Comparison of ENCODE assay signal across 12 cellular contexts in genomic region chr6:29886686-29887085, GRCh38. TPM values are rescaled to one million over a fixed set of nuclear protein-coding genes. Genes with fewer than 3 reads are reported as not detected.
DNase-seq lines count a peak whose midpoint lies in the region; ATAC-seq, FAIRE-seq and TF ChIP-seq lines count a peak whose summit lies in the region.
"Had no signal": no experiment of that assay in that cellular context is flagged by ENCODE, and none has a peak within 500 bp of the region (broad histone marks: within the 10 kb centered on the region; RNA-seq: fewer than 3 reads in every experiment).

No MANE protein-coding gene starts in this region.

- peak overlapping the region; percentile 80 for H3K4me3 Mint-ChIP-seq in activated naive CD4-positive, alpha-beta T cell treated with anti-CD3 and anti-CD28 coated beads for 36 hours
- H3K4me3 Mint-ChIP-seq in activated B cell treated with CpG ODN at 0.5 μM for 24 hours (peak overlapping the region; percentile 38), chondrocyte (ENCODE audit: unreplicated experiment) (no peak overlapping the region)
- peak overlapping the region; percentile 71 to 95 for H3K4me3 Mint-ChIP-seq in stimulated activated naive B cell treated with anti-CD40 and anti-IgM and Interleukin-4, amounts not matched to agents 10 μg/mL and 1 μg/mL and 100 μg/mL, for 72 hours

- POLR2A ChIA-PET in activated B cell treated with CpG ODN at 0.5 μM for 24 hours (lab: Charles Lee): interaction anchor here (0.7 to 1.4 kb wide), 4 partner anchors 35 to 147 kb away, joined by 4 to 7 read pairs (median 6); partner anchors contain the start of gene HLA-A

- intact Hi-C loops in activated naive CD4-positive, alpha-beta T cell treated with anti-CD3 and anti-CD28 coated beads for 36 hours (cut with micrococcal nuclease): loop anchor here (5.0 kb wide), 2 partner anchors 41 to 176 kb away; partner anchors contain the start of gene POLR1H
- intact Hi-C loops in activated B cell treated with CpG ODN at 0.5 μM for 24 hours (cut with micrococcal nuclease): loop anchor here (1.0 kb wide), 1 partner anchor 56 kb away; the partner anchor contains the start of gene HLA-A
- intact Hi-C loops in kidney (cut with DNase I): no loop called here

- no peak for ATAC-seq in activated B cell treated with CpG ODN at 0.5 μM for 24 hours (ENCODE audit: low read depth)
- no peak for ATAC-seq in stimulated activated naive B cell treated with anti-CD40 and anti-IgM and Interleukin-4, amounts not matched to agents 10 μg/mL and 1 μg/mL and 100 μg/mL, for 72 hours (replicated peaks)
- ATAC-seq in GM19324 (IDR thresholded peaks at IDR 0.05; ENCODE audit: low FRiP score, unreplicated experiment): no peak

- CTCF ChIA-PET in activated naive CD4-positive, alpha-beta T cell treated with anti-CD3 and anti-CD28 coated beads for 36 hours (lab: Charles Lee): interaction anchor here (0.8 kb wide), 1 partner anchor 8 kb away, joined by 4 read pairs; no protein-coding TSS in a partner anchor
- CTCF ChIA-PET in activated B cell treated with CpG ODN at 0.5 μM for 24 hours (lab: Charles Lee): no interaction called here

- peaks cover 5% of the 10 kb centered on the region for H3K36me3 Mint-ChIP-seq in activated naive CD4-positive, alpha-beta T cell treated with anti-CD3 and anti-CD28 coated beads for 36 hours (ENCODE audit: low read depth)
- H3K36me3 Mint-ChIP-seq in activated B cell treated with CpG ODN at 0.5 μM for 24 hours (ENCODE audit: low read depth) (peaks cover 8% of the 10 kb centered on the region), chondrocyte (ENCODE audit: low read depth) (peaks cover 4% of the 10 kb centered on the region)
- peaks cover 27 to 51% of the 10 kb centered on the region in 2 donors for H3K36me3 Mint-ChIP-seq in stimulated activated naive B cell treated with anti-CD40 and anti-IgM and Interleukin-4, amounts not matched to agents 10 μg/mL and 1 μg/mL and 100 μg/mL, for 72 hours

- peak overlapping the region in 1 of 2 donors; percentile 89 for H3K9ac ChIP-seq in kidney (ENCODE audit: low read length in 2 of 2)

- H3K27ac Mint-ChIP-seq in activated naive CD4-positive, alpha-beta T cell treated with anti-CD3 and anti-CD28 coated beads for 36 hours: peak overlapping the region; percentile 91
- H3K27ac Mint-ChIP-seq in activated B cell treated with CpG ODN at 0.5 μM for 24 hours: peak overlapping the region; percentile 89
- peak overlapping the region; percentile 21 for H3K27ac Mint-ChIP-seq in stimulated activated naive B cell treated with anti-CD40 and anti-IgM and Interleukin-4, amounts not matched to agents 10 μg/mL and 1 μg/mL and 100 μg/mL, for 72 hours
- no peak overlapping the region for H3K27ac Mint-ChIP-seq in chondrocyte (ENCODE audit: unreplicated experiment)

- DNase-seq in activated naive CD4-positive, alpha-beta T cell treated with anti-CD3 and anti-CD28 coated beads for 36 hours: no peak
- DNase-seq in activated naive CD4-positive, alpha-beta T cell treated with Interleukin-2 at 50 U/mL for 16 hours: no peak
- DNase-seq in activated B cell treated with CpG ODN at 0.5 μM for 24 hours: no peak
- no peak for DNase-seq in kidney
- no peak for DNase-seq in stimulated activated naive B cell treated with anti-CD40 and anti-IgM and Interleukin-4, amounts not matched to agents 10 μg/mL and 1 μg/mL and 100 μg/mL, for 72 hours
- DNase-seq in COLO668 (lab: John Stamatoyannopoulos, UW; ENCODE audit: unreplicated experiment): no peak
- DNase-seq in chondrocyte (ENCODE audit: low spot score): no peak

- H3K9me3 Mint-ChIP-seq in activated naive CD4-positive, alpha-beta T cell treated with anti-CD3 and anti-CD28 coated beads for 36 hours: peaks cover 10% of the 10 kb centered on the region
- H3K9me3 Mint-ChIP-seq in activated B cell treated with CpG ODN at 0.5 μM for 24 hours: peaks cover 3% of the 10 kb centered on the region
- peaks cover 0 to 10% of the 10 kb centered on the region in 2 donors for H3K9me3 Mint-ChIP-seq in stimulated activated naive B cell treated with anti-CD40 and anti-IgM and Interleukin-4, amounts not matched to agents 10 μg/mL and 1 μg/mL and 100 μg/mL, for 72 hours
- H3K9me3 Mint-ChIP-seq in chondrocyte (ENCODE audit: low read depth): peaks cover 3% of the 10 kb centered on the region

- peaks cover 12% of the 10 kb centered on the region for H3K4me1 Mint-ChIP-seq in activated naive CD4-positive, alpha-beta T cell treated with anti-CD3 and anti-CD28 coated beads for 36 hours (ENCODE audit: low read depth)
- H3K4me1 Mint-ChIP-seq in activated B cell treated with CpG ODN at 0.5 μM for 24 hours: peaks cover 18% of the 10 kb centered on the region
- H3K4me1 Mint-ChIP-seq in stimulated activated naive B cell treated with anti-CD40 and anti-IgM and Interleukin-4, amounts not matched to agents 10 μg/mL and 1 μg/mL and 100 μg/mL, for 72 hours: peaks cover 11 to 43% of the 10 kb centered on the region in 2 donors
- peaks cover 8% of the 10 kb centered on the region for H3K4me1 Mint-ChIP-seq in chondrocyte (ENCODE audit: low read depth)

- no peak for FAIRE-seq in kidney (lab: Jason Lieb, UNC)
- FAIRE-seq: bronchial epithelial cell had no signal

- H3K4me3 ChIP-seq in kidney (ENCODE audit: low read length in 2 of 2): peak overlapping the region; percentile 46 to 73

- no peaks in the 10 kb centered on the region for H3K9me3 ChIP-seq in kidney (ENCODE audit: control insufficient read depth in 1 of 2, low read length in 2 of 2)
- H3K9me3 ChIP-seq: SJSA1 had no signal

- peaks cover 0 to 8% of the 10 kb centered on the region in 2 donors for H3K4me1 ChIP-seq in kidney (ENCODE audit: control insufficient read depth in 1 of 2, insufficient read depth in 1 of 2, low read depth in 1 of 2, low read length in 2 of 2)

- H3K27ac ChIP-seq in kidney (ENCODE audit: low read depth in 2 of 2, low read length in 2 of 2): no peak overlapping the region
- H3K27ac ChIP-seq: SJSA1 had no signal

- H3K36me3 ChIP-seq in kidney (ENCODE audit: control insufficient read depth in 1 of 2, insufficient read depth in 2 of 2, low read length in 2 of 2): no peaks in the 10 kb centered on the region
- H3K36me3 ChIP-seq: SJSA1 had no signal

- H3K27me3 Mint-ChIP-seq in activated naive CD4-positive, alpha-beta T cell treated with anti-CD3 and anti-CD28 coated beads for 36 hours (ENCODE audit: low read depth): no peaks in the 10 kb centered on the region
- H3K27me3 Mint-ChIP-seq in activated B cell treated with CpG ODN at 0.5 μM for 24 hours: no peaks in the 10 kb centered on the region
- no peaks in the 10 kb centered on the region for H3K27me3 Mint-ChIP-seq in stimulated activated naive B cell treated with anti-CD40 and anti-IgM and Interleukin-4, amounts not matched to agents 10 μg/mL and 1 μg/mL and 100 μg/mL, for 72 hours
- H3K27me3 Mint-ChIP-seq in chondrocyte (ENCODE audit: low read depth): peaks cover 26% of the 10 kb centered on the region

- TF ChIP-seq CTCF in activated B cell treated with CpG ODN at 0.5 μM for 24 hours (IDR thresholded peaks at IDR 0.05) (no peak), kidney (IDR thresholded peaks at IDR 0.05; ENCODE audit: borderline replicate concordance, extremely low read depth, insufficient read depth) (no peak), chondrocyte (IDR thresholded peaks at IDR 0.05) (no peak)

RNA-seq across cellular contexts. Expression of gene HLA-A, which starts 55.6 kb away (rescaled TPM):
- total RNA-seq in activated naive CD4-positive, alpha-beta T cell treated with anti-CD3 and anti-CD28 coated beads for 36 hours: 1,000 to 10,000 TPM; 1,509 to 1,515 TPM
- total RNA-seq in activated B cell treated with CpG ODN at 0.5 μM for 24 hours (1,592 and 1,608 TPM in 2 replicates), kidney (695 TPM), chondrocyte (110 to 191 TPM (median 187 TPM) in 3 replicates)
- polyA plus RNA-seq in kidney (ENCODE audit: insufficient read depth, low read depth, low replicate concordance): 1,143 TPM

RNA-seq across cellular contexts. Expression of gene HLA-G, which starts 59.1 kb away (rescaled TPM):
- total RNA-seq in activated naive CD4-positive, alpha-beta T cell treated with anti-CD3 and anti-CD28 coated beads for 36 hours: under 1 TPM in 1 of 2 experiments, not detected in 1; 0.22 TPM
- total RNA-seq in activated B cell treated with CpG ODN at 0.5 μM for 24 hours: 5.4 and 8.5 TPM in 2 replicates
- 0.35 TPM for total RNA-seq in kidney
- polyA plus RNA-seq in kidney (ENCODE audit: insufficient read depth, low read depth, low replicate concordance): 0.37 TPM
- total RNA-seq in chondrocyte: 0.30 to 0.46 TPM in 2 of 3 replicates, not detected in the other
- total RNA-seq: NCI-H460, SJSA1 had no signal
- polyA plus RNA-seq: right cardiac atrium had no signal
